ENCODE assay signal across 17 cellular contexts in the genomic region with DNA sequence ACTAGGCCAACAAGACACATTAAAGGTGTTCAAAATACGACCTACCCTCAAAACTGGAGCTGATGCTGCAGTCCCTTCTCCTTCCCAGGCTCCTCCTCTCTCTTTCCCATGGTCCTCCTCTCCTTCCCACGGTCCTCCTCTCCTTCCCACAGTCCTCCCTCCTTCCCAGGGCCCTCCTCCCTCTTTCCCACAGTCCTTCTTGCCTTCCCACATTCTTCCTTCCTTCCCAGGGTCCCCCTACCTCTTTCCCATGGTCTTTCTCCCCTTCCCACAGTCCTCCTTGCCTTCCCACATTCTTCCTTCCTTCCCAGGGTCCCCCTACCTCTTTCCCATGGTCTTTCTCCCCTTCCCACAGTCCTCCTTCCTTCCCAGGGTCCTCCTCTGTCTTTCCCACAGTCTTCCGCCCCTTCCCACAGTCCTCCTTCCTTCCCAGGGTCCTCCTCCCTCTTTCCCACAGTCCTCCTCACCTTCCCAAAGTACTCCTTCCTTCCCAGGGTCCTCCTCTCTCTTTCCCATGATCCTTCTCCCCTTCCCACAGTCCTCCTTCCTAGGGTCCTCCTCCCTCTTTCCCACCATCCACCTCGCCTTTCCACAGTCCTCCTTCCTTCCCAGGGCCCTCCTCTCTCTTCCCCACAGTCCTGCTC. TPM values are rescaled to one million over a fixed set of nuclear protein-coding genes. Genes with fewer than 3 reads are reported as not detected.
DNase-seq lines count a peak whose midpoint lies in the region; ATAC-seq and TF ChIP-seq lines count a peak whose summit lies in the region.
"Had no signal": no experiment of that assay in that cellular context is flagged by ENCODE, and none has a peak within 500 bp of the region (broad histone marks: within the 10 kb centered on the region; RNA-seq: fewer than 3 reads in every experiment).

No MANE protein-coding gene starts in this region.

- H2AFZ ChIP-seq in hepatocyte, result no peak overlapping the region

- H3K27me3 Mint-ChIP-seq in natural killer cell (ENCODE audit: low read depth in 2 of 2), result no peaks in the 10 kb centered on the region
- H3K27me3 Mint-ChIP-seq in natural killer cell treated with Interleukin-12 subunit alpha and Interleukin-12 subunit beta and Interleukin-15 and Interleukin-18, amount 100 ng/mL, for 72 hours, result no peaks in the 10 kb centered on the region
- no peaks in the 10 kb centered on the region for H3K27me3 Mint-ChIP-seq in T-helper 17 cell
- no peaks in the 10 kb centered on the region for H3K27me3 Mint-ChIP-seq in effector memory CD8-positive, alpha-beta T cell
- H3K27me3 Mint-ChIP-seq: CD4-positive, CD25-positive, alpha-beta regulatory T cell had no signal

- H3K36me3 Mint-ChIP-seq in natural killer cell (no peaks in the 10 kb centered on the region), T-helper 17 cell (ENCODE audit: low read depth) (no peaks in the 10 kb centered on the region)
- peaks cover 7% of the 10 kb centered on the region for H3K36me3 Mint-ChIP-seq in natural killer cell treated with Interleukin-12 subunit alpha and Interleukin-12 subunit beta and Interleukin-15 and Interleukin-18, amount 100 ng/mL, for 72 hours
- peaks cover 17% of the 10 kb centered on the region for H3K36me3 Mint-ChIP-seq in effector memory CD8-positive, alpha-beta T cell (ENCODE audit: insufficient read depth)

- H3K36me3 ChIP-seq in hepatocyte (replicated peaks; ENCODE audit: insufficient read depth, low read depth), result no peaks in the 10 kb centered on the region
- H3K36me3 ChIP-seq: HAP-1 had no signal

- ATAC-seq in natural killer cell (no peak), T-helper 17 cell (no peak), SK-N-SH treated with all-trans-retinoic acid at 6 μM for 48 hours (no peak)
- ATAC-seq in natural killer cell treated with Interleukin-12 subunit alpha and Interleukin-12 subunit beta and Interleukin-15 and Interleukin-18, amount 100 ng/mL, for 72 hours, result no peak
- ATAC-seq in effector memory CD8-positive, alpha-beta T cell (replicated peaks), result no peak

- H4K20me1 ChIP-seq in hepatocyte (ENCODE audit: insufficient read depth, poor library complexity, severe bottlenecking), result no peaks in the 10 kb centered on the region

- 38% methylated on average over 1 of the region's 4 CpGs for WGBS in hepatocyte (ENCODE audit: low lambda C conversion rate, missing lambda C conversion rate)

- no peaks in the 10 kb centered on the region for H3K9me2 ChIP-seq in hepatocyte (replicated peaks; ENCODE audit: insufficient read depth)

- no peaks in the 10 kb centered on the region for H3K9me3 ChIP-seq in T-helper 17 cell (ENCODE audit: control insufficient read depth, low read length, poor library complexity, severe bottlenecking)
- no peaks in the 10 kb centered on the region for H3K9me3 ChIP-seq in hepatocyte (ENCODE audit: low read depth)
- H3K9me3 ChIP-seq: HAP-1 had no signal

- TF ChIP-seq CTCF in natural killer cell (IDR thresholded peaks at IDR 0.05), result no peak
- no peak for TF ChIP-seq CTCF in hepatocyte (IDR thresholded peaks at IDR 0.05; ENCODE audit: poor library complexity)

- no peaks in the 10 kb centered on the region for H3K79me2 ChIP-seq in hepatocyte

- intact Hi-C loops in natural killer cell (cut with micrococcal nuclease), result no loop called here

- H3K4me3 Mint-ChIP-seq in natural killer cell, result no peak overlapping the region
- no peak overlapping the region for H3K4me3 Mint-ChIP-seq in natural killer cell treated with Interleukin-12 subunit alpha and Interleukin-12 subunit beta and Interleukin-15 and Interleukin-18, amount 100 ng/mL, for 72 hours
- H3K4me3 Mint-ChIP-seq in T-helper 17 cell, result no peak overlapping the region
- H3K4me3 Mint-ChIP-seq in effector memory CD8-positive, alpha-beta T cell, result no peak overlapping the region
- H3K4me3 Mint-ChIP-seq: CD4-positive, CD25-positive, alpha-beta regulatory T cell had no signal

- no peaks in the 10 kb centered on the region for H3K9me3 Mint-ChIP-seq in natural killer cell
- H3K9me3 Mint-ChIP-seq in natural killer cell treated with Interleukin-12 subunit alpha and Interleukin-12 subunit beta and Interleukin-15 and Interleukin-18, amount 100 ng/mL, for 72 hours, result no peaks in the 10 kb centered on the region
- H3K9me3 Mint-ChIP-seq in effector memory CD8-positive, alpha-beta T cell, result no peaks in the 10 kb centered on the region

- H3K27ac ChIP-seq in hepatocyte, result no peak overlapping the region
- H3K27ac ChIP-seq: HL-60 had no signal

- H3K4me1 ChIP-seq in hepatocyte (ENCODE audit: insufficient read depth), result no peaks in the 10 kb centered on the region

- DNase-seq in natural killer cell (no peak), T-helper 17 cell (no peak), hepatocyte (ENCODE audit: low spot score) (no peak), NCI-H1092 (lab: John Stamatoyannopoulos, UW) (no peak)
- DNase-seq in natural killer cell treated with Interleukin-12 subunit alpha and Interleukin-12 subunit beta and Interleukin-15 and Interleukin-18, amount 100 ng/mL, for 72 hours (ENCODE audit: low spot score), result no peak
- no peak for DNase-seq in effector memory CD8-positive, alpha-beta T cell
- DNase-seq: CD4-positive, CD25-positive, alpha-beta regulatory T cell; MV-4-11; NCI-H1436; NCI-H2029; NCI-H2171; NCI-H446 treated with DMSO at 0.1 percent for 48 hours; NK-92 treated with Interleukin-12 subunit alpha and Interleukin-12 subunit beta, amount 100 ng/mL, for 24 hours; SHP77 had no signal

- peak overlapping the region; percentile 23 to 42 for H3K27ac Mint-ChIP-seq in natural killer cell
- peak overlapping the region in 1 of 2 donors; percentile 72 for H3K27ac Mint-ChIP-seq in natural killer cell treated with Interleukin-12 subunit alpha and Interleukin-12 subunit beta and Interleukin-15 and Interleukin-18, amount 100 ng/mL, for 72 hours
- H3K27ac Mint-ChIP-seq in T-helper 17 cell, result peak overlapping the region; percentile 45
- peak overlapping the region; percentile 41 to 83 for H3K27ac Mint-ChIP-seq in effector memory CD8-positive, alpha-beta T cell

- H3K27me3 ChIP-seq in hepatocyte, result no peaks in the 10 kb centered on the region

- no peak overlapping the region for H3K4me2 ChIP-seq in hepatocyte

- peaks cover 30 to 36% of the 10 kb centered on the region in 2 donors for H3K4me1 Mint-ChIP-seq in natural killer cell
- peaks cover 32 to 35% of the 10 kb centered on the region in 2 donors for H3K4me1 Mint-ChIP-seq in natural killer cell treated with Interleukin-12 subunit alpha and Interleukin-12 subunit beta and Interleukin-15 and Interleukin-18, amount 100 ng/mL, for 72 hours (ENCODE audit: low read depth in 2 of 2)
- peaks cover 19% of the 10 kb centered on the region for H3K4me1 Mint-ChIP-seq in T-helper 17 cell
- peaks cover 11 to 23% of the 10 kb centered on the region in 2 donors for H3K4me1 Mint-ChIP-seq in effector memory CD8-positive, alpha-beta T cell (ENCODE audit: low read depth in 2 of 2)

- H3K4me3 ChIP-seq in hepatocyte, result no peak overlapping the region
- H3K4me3 ChIP-seq: HAP-1 had no signal

TF ChIP-seq in SK-N-SH treated with all-trans-retinoic acid at 6 μM for 48 hours, 23 proteins besides CTCF, POLR2A, EP300 and RAD21:
- TF ChIP-seq CSDC2 (CRISPR knock-in tag; IDR thresholded peaks at IDR 0.05) (no peak), GLIS3 (CRISPR knock-in tag; IDR thresholded peaks at IDR 0.05) (no peak), ZC3H10 (CRISPR knock-in tag; IDR thresholded peaks at IDR 0.05) (no peak), SNAI2 (CRISPR knock-in tag; IDR thresholded peaks at IDR 0.05) (no peak), RARB (CRISPR knock-in tag; IDR thresholded peaks at IDR 0.05) (no peak), TCF4 (CRISPR knock-in tag; IDR thresholded peaks at IDR 0.05; ENCODE audit: borderline replicate concordance) (no peak), ZFP30 (CRISPR knock-in tag; IDR thresholded peaks at IDR 0.05) (no peak), BACH2 (CRISPR knock-in tag; IDR thresholded peaks at IDR 0.05; ENCODE audit: borderline replicate concordance) (no peak), ARNTL (CRISPR knock-in tag; IDR thresholded peaks at IDR 0.05; ENCODE audit: borderline replicate concordance, low read depth) (no peak), PPARA (CRISPR knock-in tag; IDR thresholded peaks at IDR 0.05; ENCODE audit: borderline replicate concordance) (no peak), ZFP3 (CRISPR knock-in tag; IDR thresholded peaks at IDR 0.05) (no peak)
- TF ChIP-seq, protein P1, sequence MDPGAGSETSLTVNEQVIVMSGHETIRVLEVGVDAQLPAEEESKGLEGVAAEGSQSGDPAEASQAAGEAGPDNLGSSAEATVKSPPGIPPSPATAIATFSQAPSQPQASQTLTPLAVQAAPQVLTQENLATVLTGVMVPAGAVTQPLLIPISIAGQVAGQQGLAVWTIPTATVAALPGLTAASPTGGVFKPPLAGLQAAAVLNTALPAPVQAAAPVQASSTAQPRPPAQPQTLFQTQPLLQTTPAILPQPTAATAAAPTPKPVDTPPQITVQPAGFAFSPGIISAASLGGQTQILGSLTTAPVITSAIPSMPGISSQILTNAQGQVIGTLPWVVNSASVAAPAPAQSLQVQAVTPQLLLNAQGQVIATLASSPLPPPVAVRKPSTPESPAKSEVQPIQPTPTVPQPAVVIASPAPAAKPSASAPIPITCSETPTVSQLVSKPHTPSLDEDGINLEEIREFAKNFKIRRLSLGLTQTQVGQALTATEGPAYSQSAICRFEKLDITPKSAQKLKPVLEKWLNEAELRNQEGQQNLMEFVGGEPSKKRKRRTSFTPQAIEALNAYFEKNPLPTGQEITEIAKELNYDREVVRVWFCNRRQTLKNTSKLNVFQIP (CRISPR knock-in tag; IDR thresholded peaks at IDR 0.05; ENCODE audit: borderline replicate concordance, low read depth), result no peak
- TF ChIP-seq, protein P2, sequence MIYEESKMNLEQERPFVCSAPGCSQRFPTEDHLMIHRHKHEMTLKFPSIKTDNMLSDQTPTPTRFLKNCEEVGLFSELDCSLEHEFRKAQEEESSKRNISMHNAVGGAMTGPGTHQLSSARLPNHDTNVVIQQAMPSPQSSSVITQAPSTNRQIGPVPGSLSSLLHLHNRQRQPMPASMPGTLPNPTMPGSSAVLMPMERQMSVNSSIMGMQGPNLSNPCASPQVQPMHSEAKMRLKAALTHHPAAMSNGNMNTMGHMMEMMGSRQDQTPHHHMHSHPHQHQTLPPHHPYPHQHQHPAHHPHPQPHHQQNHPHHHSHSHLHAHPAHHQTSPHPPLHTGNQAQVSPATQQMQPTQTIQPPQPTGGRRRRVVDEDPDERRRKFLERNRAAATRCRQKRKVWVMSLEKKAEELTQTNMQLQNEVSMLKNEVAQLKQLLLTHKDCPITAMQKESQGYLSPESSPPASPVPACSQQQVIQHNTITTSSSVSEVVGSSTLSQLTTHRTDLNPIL (CRISPR knock-in tag; IDR thresholded peaks at IDR 0.05; ENCODE audit: low read depth), result no peak

RNA-seq across cellular contexts. Expression of a gene that starts 54.2 kb away (rescaled TPM):
- 100 to 1,000 TPM; 124 to 155 (median 155) TPM for total RNA-seq in natural killer cell
- 10 to 100 TPM; 68.5 to 83.4 TPM for total RNA-seq in natural killer cell treated with Interleukin-12 subunit alpha and Interleukin-12 subunit beta and Interleukin-15 and Interleukin-18, amount 100 ng/mL, for 72 hours
- 100 to 1,000 TPM; 117 to 123 TPM for total RNA-seq in T-helper 17 cell
- total RNA-seq in hepatocyte, result 15.2 and 16.9 TPM in 2 replicates
- 14.2 and 18.1 TPM in 2 replicates for polyA plus RNA-seq in hepatocyte
